ENCODE assay signal across 22 cellular contexts in the genomic region with DNA sequence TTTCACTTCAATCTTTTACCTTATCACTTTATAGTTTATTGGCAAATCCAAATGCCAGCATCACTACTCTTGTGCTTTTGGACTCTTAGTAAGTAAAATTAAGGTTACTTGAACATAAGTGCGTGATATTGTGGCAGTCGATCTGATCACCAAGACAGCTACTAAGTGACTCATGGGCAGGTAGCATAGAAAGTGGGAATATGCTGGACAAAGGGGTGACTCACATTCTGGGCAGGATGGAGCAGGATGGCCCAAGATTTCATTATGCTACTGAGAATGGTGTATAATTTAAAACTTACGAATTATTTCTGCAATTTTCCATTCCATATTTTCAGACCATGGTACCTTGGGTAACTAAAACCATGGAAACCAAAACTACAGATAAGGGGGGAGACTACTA.
A peak's percentile ranks its signal among the peaks of the same experiment; 100 is the strongest.
DNase-seq lines count a peak whose midpoint lies in the region; ATAC-seq and TF ChIP-seq lines count a peak whose summit lies in the region.
"Had no signal": no experiment of that assay in that cellular context is flagged by ENCODE, and none has a peak within 500 bp of the region (broad histone marks: within the 10 kb centered on the region; RNA-seq: fewer than 3 reads in every experiment).

No MANE protein-coding gene starts in this region.

- peak; percentile 57 for DNase-seq in ACHN
- peak; percentile 86 for DNase-seq in M059J (ENCODE audit: low read depth)
- peak; percentile 87 for DNase-seq in mammary epithelial cell
- DNase-seq in kidney glomerular epithelial cell (lab: John Stamatoyannopoulos, UW): peak; percentile 39
- no peak for DNase-seq in spleen
- no peak for DNase-seq in GM19240 (ENCODE audit: insufficient read length, low spot score)
- no peak for DNase-seq in body of pancreas
- DNase-seq: activated CD4-positive, alpha-beta memory T cell treated with anti-CD3 and anti-CD28 coated beads, Interleukin-2, amount 10 ng/mL, durations not matched to agents 7 days and 5 days; activated naive CD4-positive, alpha-beta T cell; amniotic stem cell; CD4-positive, CD25-positive, alpha-beta regulatory T cell; effector memory CD8-positive, alpha-beta T cell; H9; KBM-7; NCI-H1694; NCI-H748 treated with DMSO at 0.1 percent for 48 hours; SJCRH30; T-helper 17 cell; uterus had no signal

- TF ChIP-seq CTCF in mammary epithelial cell (conservative IDR thresholded peaks at IDR 0.05 in 1 of 2, IDR thresholded peaks at IDR 0.05 in 1 of 2; ENCODE audit: extremely low read depth in 1 of 2, insufficient read depth in 1 of 2, low read depth in 1 of 2, low read length in 2 of 2) (no peak), spleen (IDR thresholded peaks at IDR 0.05 in 8 of 11, conservative IDR thresholded peaks at IDR 0.05 in 3 of 11) (no peak), body of pancreas (IDR thresholded peaks at IDR 0.05) (no peak)

- H3K4me1 ChIP-seq in mammary epithelial cell (ENCODE audit: insufficient read depth, low read length) (peaks cover 18% of the 10 kb centered on the region), spleen (peaks cover 0 to 30% (median 12%) of the 10 kb centered on the region in 6 donors), body of pancreas (peaks cover 20% of the 10 kb centered on the region)
- H3K4me1 ChIP-seq: uterus had no signal

- CTCF ChIA-PET in mammary epithelial cell (lab: Charles Lee; ENCODE audit: low non-redundant PET): no interaction called here

- H3K27me3 ChIP-seq in mammary epithelial cell (ENCODE audit: insufficient read depth, low read length) (no peaks in the 10 kb centered on the region), spleen (replicated peaks in 1 of 7) (no peaks in the 10 kb centered on the region), body of pancreas (no peaks in the 10 kb centered on the region)
- H3K27me3 ChIP-seq: right atrium auricular region, SJCRH30, uterus had no signal

- no peaks in the 10 kb centered on the region for H4K20me1 ChIP-seq in mammary epithelial cell (ENCODE audit: insufficient read depth, low read length)

- H3K9me3 ChIP-seq in mammary epithelial cell (replicated peaks; ENCODE audit: insufficient read depth, low read length) (no peaks in the 10 kb centered on the region), spleen (peaks cover 0 to 7% (median 4%) of the 10 kb centered on the region in 8 donors), body of pancreas (no peaks in the 10 kb centered on the region)
- H3K9me3 ChIP-seq: right atrium auricular region, SJCRH30, uterus had no signal

- peaks cover 29% of the 10 kb centered on the region for H3K79me2 ChIP-seq in mammary epithelial cell (ENCODE audit: insufficient read depth, low read length)

- peak overlapping the region; percentile 47 for H3K4me2 ChIP-seq in mammary epithelial cell (ENCODE audit: insufficient read depth, low read depth, low read length)

- ATAC-seq in GM18870 (IDR thresholded peaks at IDR 0.05; ENCODE audit: unreplicated experiment) (no peak), body of pancreas (no peak)
- ATAC-seq: effector memory CD8-positive, alpha-beta T cell; T-helper 17 cell had no signal

- no TSS peak for BruUV-seq in mammary epithelial cell (replicated peaks; lab: Mats Ljungman, UMichigan)

- peak overlapping the region; percentile 63 for H3K27ac ChIP-seq in mammary epithelial cell (ENCODE audit: insufficient read depth, low read depth, low read length)
- no peak overlapping the region for H3K27ac ChIP-seq in spleen
- no peak overlapping the region for H3K27ac ChIP-seq in body of pancreas
- H3K27ac ChIP-seq: uterus had no signal

- in situ Hi-C loops in ACHN (cut with HindIII; ENCODE audit: low pct_ligation_motif_present, low pct_unique_long_range_greater_than_20kb, low sequenced_read_pairs) (no loop called here), mammary epithelial cell (cut with MboI; ENCODE audit: low sequenced_read_pairs in 2 of 2) (no loop called here)

- H3K9ac ChIP-seq in mammary epithelial cell (ENCODE audit: insufficient read depth, low read length): no peak overlapping the region

- dilution Hi-C loops in mammary epithelial cell (cut with HindIII; ENCODE audit: low sequenced_read_pairs): no loop called here

- WGBS in mammary epithelial cell (ENCODE audit: low coverage, missing lambda C conversion rate): 32% methylated on average over 3 of the region's 3 CpGs
- 90 to 99% (median 96%) methylated on average over 3 of the region's 3 CpGs for WGBS in spleen, 5 donors
- 93 to 94% methylated on average over 3 of the region's 3 CpGs for WGBS in body of pancreas, 2 donors

- H3K4me3 ChIP-seq in mammary epithelial cell (replicated peaks in 1 of 3; ENCODE audit: insufficient read depth in 1 of 3, low read depth in 2 of 3, low read length in 3 of 3) (no peak overlapping the region), spleen (no peak overlapping the region), body of pancreas (no peak overlapping the region)
- H3K4me3 ChIP-seq: lung, right atrium auricular region, uterus had no signal

- TF ChIP-seq POLR2A in spleen (IDR thresholded peaks at IDR 0.05) (no peak), body of pancreas (IDR thresholded peaks at IDR 0.05) (no peak)

- intact Hi-C loops in mammary epithelial cell (cut with micrococcal nuclease) (no loop called here), spleen (cut with DNase I; ENCODE audit: low total_unique reads) (no loop called here), body of pancreas (cut with DNase I) (no loop called here)

- no peak overlapping the region for H2AFZ ChIP-seq in mammary epithelial cell (ENCODE audit: low read depth, low read length)

- no peaks in the 10 kb centered on the region for H3K36me3 ChIP-seq in mammary epithelial cell (ENCODE audit: insufficient read depth, low read length)
- H3K36me3 ChIP-seq in spleen: no peaks in the 10 kb centered on the region
- H3K36me3 ChIP-seq in body of pancreas (replicated peaks in 1 of 2; ENCODE audit: insufficient read depth in 1 of 2, low read depth in 2 of 2): no peaks in the 10 kb centered on the region
- H3K36me3 ChIP-seq: right atrium auricular region, SJCRH30, uterus had no signal

Comparison
In these comparisons a context has a peak if more than half of its experiments do, and no peak if none do; other contexts are left out.
1. DNase-seq: peak in ACHN (single experiment), M059J (single experiment), mammary epithelial cell (single experiment) and kidney glomerular epithelial cell (single experiment); none in spleen (single experiment), GM19240 (single experiment) and body of pancreas (0 of 4).